In the genomic region with DNA sequence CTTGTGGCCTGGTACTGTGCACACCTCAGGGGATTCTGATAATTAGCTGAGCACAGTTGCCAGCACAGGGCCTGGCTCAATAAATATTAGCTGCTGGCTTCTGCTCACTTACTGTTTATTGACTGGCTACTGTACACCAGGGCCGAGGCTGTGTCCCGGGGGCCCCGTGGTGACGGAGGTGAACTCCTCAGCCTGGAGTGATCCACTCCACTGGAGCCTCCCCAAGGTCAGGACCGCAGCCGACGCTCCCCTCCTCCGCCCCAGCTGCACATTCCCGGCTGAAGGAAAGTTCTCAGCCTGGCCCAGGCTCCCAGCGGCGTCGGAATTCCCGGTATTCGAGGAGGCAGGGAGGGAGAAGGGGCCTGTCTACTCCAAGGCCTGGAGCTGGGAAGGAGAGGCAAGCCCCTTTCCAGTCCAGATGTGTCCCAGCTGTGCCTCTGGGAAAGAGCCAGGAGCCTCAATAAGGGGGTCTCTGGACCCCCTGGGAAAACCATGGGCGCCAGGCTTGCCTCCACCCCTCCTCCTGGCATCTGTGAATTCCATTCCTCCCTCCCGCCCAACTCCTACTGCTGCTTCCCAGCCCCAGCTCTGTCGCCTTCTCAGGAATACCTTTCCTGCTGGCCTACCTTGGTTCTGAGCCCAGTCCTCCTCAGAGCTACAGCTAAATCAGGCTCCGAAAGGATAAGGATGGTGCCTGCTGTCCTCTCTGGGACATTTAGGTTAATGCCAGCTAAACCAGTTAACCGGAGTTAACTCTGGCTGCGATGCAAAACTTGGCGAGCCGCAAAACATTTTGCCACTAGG, we compare ENCODE assay signal across 1 cellular context.
TF ChIP-seq lines count a peak whose summit lies in the region.

No MANE protein-coding gene starts in this region.

TF ChIP-seq in HepG2, 621 proteins besides CTCF, POLR2A, EP300 and RAD21 (continued from another document and continues in another):
- TF ChIP-seq, protein P1, sequence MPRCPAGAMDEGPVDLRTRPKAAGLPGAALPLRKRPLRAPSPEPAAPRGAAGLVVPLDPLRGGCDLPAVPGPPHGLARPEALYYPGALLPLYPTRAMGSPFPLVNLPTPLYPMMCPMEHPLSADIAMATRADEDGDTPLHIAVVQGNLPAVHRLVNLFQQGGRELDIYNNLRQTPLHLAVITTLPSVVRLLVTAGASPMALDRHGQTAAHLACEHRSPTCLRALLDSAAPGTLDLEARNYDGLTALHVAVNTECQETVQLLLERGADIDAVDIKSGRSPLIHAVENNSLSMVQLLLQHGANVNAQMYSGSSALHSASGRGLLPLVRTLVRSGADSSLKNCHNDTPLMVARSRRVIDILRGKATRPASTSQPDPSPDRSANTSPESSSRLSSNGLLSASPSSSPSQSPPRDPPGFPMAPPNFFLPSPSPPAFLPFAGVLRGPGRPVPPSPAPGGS (CRISPR knock-in tag; IDR thresholded peaks at IDR 0.05): no peak
- TF ChIP-seq TOE1 (CRISPR knock-in tag; IDR thresholded peaks at IDR 0.05): no peak
- TF ChIP-seq, protein P2, sequence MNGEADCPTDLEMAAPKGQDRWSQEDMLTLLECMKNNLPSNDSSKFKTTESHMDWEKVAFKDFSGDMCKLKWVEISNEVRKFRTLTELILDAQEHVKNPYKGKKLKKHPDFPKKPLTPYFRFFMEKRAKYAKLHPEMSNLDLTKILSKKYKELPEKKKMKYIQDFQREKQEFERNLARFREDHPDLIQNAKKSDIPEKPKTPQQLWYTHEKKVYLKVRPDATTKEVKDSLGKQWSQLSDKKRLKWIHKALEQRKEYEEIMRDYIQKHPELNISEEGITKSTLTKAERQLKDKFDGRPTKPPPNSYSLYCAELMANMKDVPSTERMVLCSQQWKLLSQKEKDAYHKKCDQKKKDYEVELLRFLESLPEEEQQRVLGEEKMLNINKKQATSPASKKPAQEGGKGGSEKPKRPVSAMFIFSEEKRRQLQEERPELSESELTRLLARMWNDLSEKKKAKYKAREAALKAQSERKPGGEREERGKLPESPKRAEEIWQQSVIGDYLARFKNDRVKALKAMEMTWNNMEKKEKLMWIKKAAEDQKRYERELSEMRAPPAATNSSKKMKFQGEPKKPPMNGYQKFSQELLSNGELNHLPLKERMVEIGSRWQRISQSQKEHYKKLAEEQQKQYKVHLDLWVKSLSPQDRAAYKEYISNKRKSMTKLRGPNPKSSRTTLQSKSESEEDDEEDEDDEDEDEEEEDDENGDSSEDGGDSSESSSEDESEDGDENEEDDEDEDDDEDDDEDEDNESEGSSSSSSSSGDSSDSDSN (CRISPR knock-in tag; IDR thresholded peaks at IDR 0.05): peak; percentile 86
- no peak for TF ChIP-seq ZNF720 (CRISPR knock-in tag; IDR thresholded peaks at IDR 0.05)
- no peak for TF ChIP-seq SRSF9 (IDR thresholded peaks at IDR 0.05; ENCODE audit: borderline replicate concordance, insufficient read depth, low read depth, low read length, poor library complexity, severe bottlenecking)
- TF ChIP-seq, protein P3, sequence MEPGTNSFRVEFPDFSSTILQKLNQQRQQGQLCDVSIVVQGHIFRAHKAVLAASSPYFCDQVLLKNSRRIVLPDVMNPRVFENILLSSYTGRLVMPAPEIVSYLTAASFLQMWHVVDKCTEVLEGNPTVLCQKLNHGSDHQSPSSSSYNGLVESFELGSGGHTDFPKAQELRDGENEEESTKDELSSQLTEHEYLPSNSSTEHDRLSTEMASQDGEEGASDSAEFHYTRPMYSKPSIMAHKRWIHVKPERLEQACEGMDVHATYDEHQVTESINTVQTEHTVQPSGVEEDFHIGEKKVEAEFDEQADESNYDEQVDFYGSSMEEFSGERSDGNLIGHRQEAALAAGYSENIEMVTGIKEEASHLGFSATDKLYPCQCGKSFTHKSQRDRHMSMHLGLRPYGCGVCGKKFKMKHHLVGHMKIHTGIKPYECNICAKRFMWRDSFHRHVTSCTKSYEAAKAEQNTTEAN (CRISPR knock-in tag; conservative IDR thresholded peaks at IDR 0.05): no peak
- TF ChIP-seq, protein P4, sequence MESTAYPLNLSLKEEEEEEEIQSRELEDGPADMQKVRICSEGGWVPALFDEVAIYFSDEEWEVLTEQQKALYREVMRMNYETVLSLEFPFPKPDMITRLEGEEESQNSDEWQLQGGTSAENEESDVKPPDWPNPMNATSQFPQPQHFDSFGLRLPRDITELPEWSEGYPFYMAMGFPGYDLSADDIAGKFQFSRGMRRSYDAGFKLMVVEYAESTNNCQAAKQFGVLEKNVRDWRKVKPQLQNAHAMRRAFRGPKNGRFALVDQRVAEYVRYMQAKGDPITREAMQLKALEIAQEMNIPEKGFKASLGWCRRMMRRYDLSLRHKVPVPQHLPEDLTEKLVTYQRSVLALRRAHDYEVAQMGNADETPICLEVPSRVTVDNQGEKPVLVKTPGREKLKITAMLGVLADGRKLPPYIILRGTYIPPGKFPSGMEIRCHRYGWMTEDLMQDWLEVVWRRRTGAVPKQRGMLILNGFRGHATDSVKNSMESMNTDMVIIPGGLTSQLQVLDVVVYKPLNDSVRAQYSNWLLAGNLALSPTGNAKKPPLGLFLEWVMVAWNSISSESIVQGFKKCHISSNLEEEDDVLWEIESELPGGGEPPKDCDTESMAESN (CRISPR knock-in tag; conservative IDR thresholded peaks at IDR 0.05): no peak
- no peak for TF ChIP-seq ZNF678 (CRISPR knock-in tag; IDR thresholded peaks at IDR 0.05)
- no peak for TF ChIP-seq HMG20B (CRISPR knock-in tag; conservative IDR thresholded peaks at IDR 0.05)
- TF ChIP-seq MYC (CRISPR knock-in tag; IDR thresholded peaks at IDR 0.05; ENCODE audit: borderline replicate concordance): no peak
- TF ChIP-seq, protein P5, sequence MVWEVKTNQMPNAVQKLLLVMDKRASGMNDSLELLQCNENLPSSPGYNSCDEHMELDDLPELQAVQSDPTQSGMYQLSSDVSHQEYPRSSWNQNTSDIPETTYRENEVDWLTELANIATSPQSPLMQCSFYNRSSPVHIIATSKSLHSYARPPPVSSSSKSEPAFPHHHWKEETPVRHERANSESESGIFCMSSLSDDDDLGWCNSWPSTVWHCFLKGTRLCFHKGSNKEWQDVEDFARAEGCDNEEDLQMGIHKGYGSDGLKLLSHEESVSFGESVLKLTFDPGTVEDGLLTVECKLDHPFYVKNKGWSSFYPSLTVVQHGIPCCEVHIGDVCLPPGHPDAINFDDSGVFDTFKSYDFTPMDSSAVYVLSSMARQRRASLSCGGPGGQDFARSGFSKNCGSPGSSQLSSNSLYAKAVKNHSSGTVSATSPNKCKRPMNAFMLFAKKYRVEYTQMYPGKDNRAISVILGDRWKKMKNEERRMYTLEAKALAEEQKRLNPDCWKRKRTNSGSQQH (CRISPR knock-in tag; IDR thresholded peaks at IDR 0.05; ENCODE audit: low read depth): no peak
- no peak for TF ChIP-seq ZNF225 (CRISPR knock-in tag; IDR thresholded peaks at IDR 0.05)
- TF ChIP-seq MIXL1 (CRISPR knock-in tag; IDR thresholded peaks at IDR 0.05): peak; percentile 61; the same call in 1 of the 2 replicates
- TF ChIP-seq, protein P6, sequence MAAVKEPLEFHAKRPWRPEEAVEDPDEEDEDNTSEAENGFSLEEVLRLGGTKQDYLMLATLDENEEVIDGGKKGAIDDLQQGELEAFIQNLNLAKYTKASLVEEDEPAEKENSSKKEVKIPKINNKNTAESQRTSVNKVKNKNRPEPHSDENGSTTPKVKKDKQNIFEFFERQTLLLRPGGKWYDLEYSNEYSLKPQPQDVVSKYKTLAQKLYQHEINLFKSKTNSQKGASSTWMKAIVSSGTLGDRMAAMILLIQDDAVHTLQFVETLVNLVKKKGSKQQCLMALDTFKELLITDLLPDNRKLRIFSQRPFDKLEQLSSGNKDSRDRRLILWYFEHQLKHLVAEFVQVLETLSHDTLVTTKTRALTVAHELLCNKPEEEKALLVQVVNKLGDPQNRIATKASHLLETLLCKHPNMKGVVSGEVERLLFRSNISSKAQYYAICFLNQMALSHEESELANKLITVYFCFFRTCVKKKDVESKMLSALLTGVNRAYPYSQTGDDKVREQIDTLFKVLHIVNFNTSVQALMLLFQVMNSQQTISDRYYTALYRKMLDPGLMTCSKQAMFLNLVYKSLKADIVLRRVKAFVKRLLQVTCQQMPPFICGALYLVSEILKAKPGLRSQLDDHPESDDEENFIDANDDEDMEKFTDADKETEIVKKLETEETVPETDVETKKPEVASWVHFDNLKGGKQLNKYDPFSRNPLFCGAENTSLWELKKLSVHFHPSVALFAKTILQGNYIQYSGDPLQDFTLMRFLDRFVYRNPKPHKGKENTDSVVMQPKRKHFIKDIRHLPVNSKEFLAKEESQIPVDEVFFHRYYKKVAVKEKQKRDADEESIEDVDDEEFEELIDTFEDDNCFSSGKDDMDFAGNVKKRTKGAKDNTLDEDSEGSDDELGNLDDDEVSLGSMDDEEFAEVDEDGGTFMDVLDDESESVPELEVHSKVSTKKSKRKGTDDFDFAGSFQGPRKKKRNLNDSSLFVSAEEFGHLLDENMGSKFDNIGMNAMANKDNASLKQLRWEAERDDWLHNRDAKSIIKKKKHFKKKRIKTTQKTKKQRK (IDR thresholded peaks at IDR 0.05; ENCODE audit: low read length): no peak
- no peak for TF ChIP-seq XBP1 (CRISPR knock-in tag; IDR thresholded peaks at IDR 0.05)
- TF ChIP-seq, protein P7, sequence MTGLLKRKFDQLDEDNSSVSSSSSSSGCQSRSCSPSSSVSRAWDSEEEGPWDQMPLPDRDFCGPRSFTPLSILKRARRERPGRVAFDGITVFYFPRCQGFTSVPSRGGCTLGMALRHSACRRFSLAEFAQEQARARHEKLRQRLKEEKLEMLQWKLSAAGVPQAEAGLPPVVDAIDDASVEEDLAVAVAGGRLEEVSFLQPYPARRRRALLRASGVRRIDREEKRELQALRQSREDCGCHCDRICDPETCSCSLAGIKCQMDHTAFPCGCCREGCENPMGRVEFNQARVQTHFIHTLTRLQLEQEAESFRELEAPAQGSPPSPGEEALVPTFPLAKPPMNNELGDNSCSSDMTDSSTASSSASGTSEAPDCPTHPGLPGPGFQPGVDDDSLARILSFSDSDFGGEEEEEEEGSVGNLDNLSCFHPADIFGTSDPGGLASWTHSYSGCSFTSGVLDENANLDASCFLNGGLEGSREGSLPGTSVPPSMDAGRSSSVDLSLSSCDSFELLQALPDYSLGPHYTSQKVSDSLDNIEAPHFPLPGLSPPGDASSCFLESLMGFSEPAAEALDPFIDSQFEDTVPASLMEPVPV (CRISPR knock-in tag; IDR thresholded peaks at IDR 0.05): 0 out of 2 replicates have a peak, but pooled peaks have one; percentile 42
- TF ChIP-seq NBN (conservative IDR thresholded peaks at IDR 0.05): no peak
- TF ChIP-seq ZNF30 (CRISPR knock-in tag; IDR thresholded peaks at IDR 0.05): no peak
- no peak for TF ChIP-seq ZNF775 (CRISPR knock-in tag; IDR thresholded peaks at IDR 0.05; ENCODE audit: borderline replicate concordance)
- TF ChIP-seq FIP1L1 (IDR thresholded peaks at IDR 0.05; ENCODE audit: borderline replicate concordance, insufficient read depth, low read depth, low read length): no peak
- TF ChIP-seq PAWR (CRISPR knock-in tag; IDR thresholded peaks at IDR 0.05; ENCODE audit: borderline replicate concordance): no peak
- TF ChIP-seq, protein P8, sequence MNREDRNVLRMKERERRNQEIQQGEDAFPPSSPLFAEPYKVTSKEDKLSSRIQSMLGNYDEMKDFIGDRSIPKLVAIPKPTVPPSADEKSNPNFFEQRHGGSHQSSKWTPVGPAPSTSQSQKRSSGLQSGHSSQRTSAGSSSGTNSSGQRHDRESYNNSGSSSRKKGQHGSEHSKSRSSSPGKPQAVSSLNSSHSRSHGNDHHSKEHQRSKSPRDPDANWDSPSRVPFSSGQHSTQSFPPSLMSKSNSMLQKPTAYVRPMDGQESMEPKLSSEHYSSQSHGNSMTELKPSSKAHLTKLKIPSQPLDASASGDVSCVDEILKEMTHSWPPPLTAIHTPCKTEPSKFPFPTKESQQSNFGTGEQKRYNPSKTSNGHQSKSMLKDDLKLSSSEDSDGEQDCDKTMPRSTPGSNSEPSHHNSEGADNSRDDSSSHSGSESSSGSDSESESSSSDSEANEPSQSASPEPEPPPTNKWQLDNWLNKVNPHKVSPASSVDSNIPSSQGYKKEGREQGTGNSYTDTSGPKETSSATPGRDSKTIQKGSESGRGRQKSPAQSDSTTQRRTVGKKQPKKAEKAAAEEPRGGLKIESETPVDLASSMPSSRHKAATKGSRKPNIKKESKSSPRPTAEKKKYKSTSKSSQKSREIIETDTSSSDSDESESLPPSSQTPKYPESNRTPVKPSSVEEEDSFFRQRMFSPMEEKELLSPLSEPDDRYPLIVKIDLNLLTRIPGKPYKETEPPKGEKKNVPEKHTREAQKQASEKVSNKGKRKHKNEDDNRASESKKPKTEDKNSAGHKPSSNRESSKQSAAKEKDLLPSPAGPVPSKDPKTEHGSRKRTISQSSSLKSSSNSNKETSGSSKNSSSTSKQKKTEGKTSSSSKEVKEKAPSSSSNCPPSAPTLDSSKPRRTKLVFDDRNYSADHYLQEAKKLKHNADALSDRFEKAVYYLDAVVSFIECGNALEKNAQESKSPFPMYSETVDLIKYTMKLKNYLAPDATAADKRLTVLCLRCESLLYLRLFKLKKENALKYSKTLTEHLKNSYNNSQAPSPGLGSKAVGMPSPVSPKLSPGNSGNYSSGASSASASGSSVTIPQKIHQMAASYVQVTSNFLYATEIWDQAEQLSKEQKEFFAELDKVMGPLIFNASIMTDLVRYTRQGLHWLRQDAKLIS (CRISPR knock-in tag; IDR thresholded peaks at IDR 0.05): no peak
- peak; percentile 78; the same call in 1 of the 2 replicates for TF ChIP-seq ZKSCAN5 (CRISPR knock-in tag; IDR thresholded peaks at IDR 0.05)
- TF ChIP-seq, protein P9, sequence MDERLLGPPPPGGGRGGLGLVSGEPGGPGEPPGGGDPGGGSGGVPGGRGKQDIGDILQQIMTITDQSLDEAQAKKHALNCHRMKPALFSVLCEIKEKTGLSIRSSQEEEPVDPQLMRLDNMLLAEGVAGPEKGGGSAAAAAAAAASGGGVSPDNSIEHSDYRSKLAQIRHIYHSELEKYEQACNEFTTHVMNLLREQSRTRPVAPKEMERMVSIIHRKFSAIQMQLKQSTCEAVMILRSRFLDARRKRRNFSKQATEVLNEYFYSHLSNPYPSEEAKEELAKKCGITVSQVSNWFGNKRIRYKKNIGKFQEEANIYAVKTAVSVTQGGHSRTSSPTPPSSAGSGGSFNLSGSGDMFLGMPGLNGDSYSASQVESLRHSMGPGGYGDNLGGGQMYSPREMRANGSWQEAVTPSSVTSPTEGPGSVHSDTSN (CRISPR knock-in tag; IDR thresholded peaks at IDR 0.05): no peak
- TF ChIP-seq NFE2 (CRISPR knock-in tag; IDR thresholded peaks at IDR 0.05): no peak
- no peak for TF ChIP-seq ZNF451 (CRISPR knock-in tag; IDR thresholded peaks at IDR 0.05)
- TF ChIP-seq, protein P10, sequence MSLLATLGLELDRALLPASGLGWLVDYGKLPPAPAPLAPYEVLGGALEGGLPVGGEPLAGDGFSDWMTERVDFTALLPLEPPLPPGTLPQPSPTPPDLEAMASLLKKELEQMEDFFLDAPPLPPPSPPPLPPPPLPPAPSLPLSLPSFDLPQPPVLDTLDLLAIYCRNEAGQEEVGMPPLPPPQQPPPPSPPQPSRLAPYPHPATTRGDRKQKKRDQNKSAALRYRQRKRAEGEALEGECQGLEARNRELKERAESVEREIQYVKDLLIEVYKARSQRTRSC (CRISPR knock-in tag; IDR thresholded peaks at IDR 0.05; ENCODE audit: low read depth): no peak
